10 cellular contexts compared by ENCODE assay signal in the genomic region with DNA sequence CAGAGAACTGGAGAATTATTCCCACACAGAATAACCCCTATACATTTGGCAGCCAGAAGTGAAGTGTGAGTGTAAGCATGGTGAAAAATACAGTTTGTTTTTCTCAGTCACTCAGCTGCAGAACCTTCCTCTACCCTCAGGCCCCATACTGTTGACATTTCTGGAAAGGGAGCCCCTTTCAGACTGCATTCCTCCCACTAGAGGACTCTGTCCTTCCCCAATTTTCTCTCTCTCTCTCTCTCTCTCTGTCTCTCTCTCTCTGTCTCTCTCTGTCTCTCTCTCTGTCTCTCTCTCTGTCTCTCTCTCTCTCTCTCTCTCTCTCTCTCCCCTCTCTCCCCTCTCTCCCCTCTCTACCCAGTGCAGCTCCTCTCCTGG.
DNase-seq lines count a peak whose midpoint lies in the region; ATAC-seq and TF ChIP-seq lines count a peak whose summit lies in the region.
"Had no signal": no experiment of that assay in that cellular context is flagged by ENCODE, and none has a peak within 500 bp of the region (broad histone marks: within the 10 kb centered on the region; RNA-seq: fewer than 3 reads in every experiment).

No MANE protein-coding gene starts in this region.

- no peaks in the 10 kb centered on the region for H3K9me3 Mint-ChIP-seq in activated B cell treated with CpG ODN at 0.5 μM for 24 hours

- H3K27ac ChIP-seq in 22Rv1 = no peak overlapping the region

- H3K4me1 Mint-ChIP-seq in activated B cell treated with CpG ODN at 0.5 μM for 24 hours = peaks cover 65% of the 10 kb centered on the region

- no peaks in the 10 kb centered on the region for H3K27me3 Mint-ChIP-seq in activated B cell treated with CpG ODN at 0.5 μM for 24 hours

- ATAC-seq in activated B cell treated with CpG ODN at 0.5 μM for 24 hours (ENCODE audit: low read depth) = no peak

- H3K27ac Mint-ChIP-seq in activated B cell treated with CpG ODN at 0.5 μM for 24 hours = peak overlapping the region; percentile 87

- CTCF ChIA-PET in activated B cell treated with CpG ODN at 0.5 μM for 24 hours (lab: Charles Lee) = interaction anchor here (1.0 to 1.5 kb wide), 2 partner anchors 26 to 74 kb away, joined by 5 to 6 read pairs; no protein-coding TSS in a partner anchor

- peaks cover 32% of the 10 kb centered on the region for H3K36me3 Mint-ChIP-seq in activated B cell treated with CpG ODN at 0.5 μM for 24 hours (ENCODE audit: low read depth)

- H3K4me3 Mint-ChIP-seq in activated B cell treated with CpG ODN at 0.5 μM for 24 hours = peak overlapping the region; percentile 67

- peak; percentile 52 for TF ChIP-seq CTCF in 22Rv1 (IDR thresholded peaks at IDR 0.05)
- no peak for TF ChIP-seq CTCF in activated B cell treated with CpG ODN at 0.5 μM for 24 hours (IDR thresholded peaks at IDR 0.05)

- POLR2A ChIA-PET in activated B cell treated with CpG ODN at 0.5 μM for 24 hours (lab: Charles Lee) = interaction anchor here (0.7 to 2.4 kb wide), 5 partner anchors 16 to 140 kb away, joined by 3 to 12 read pairs (median 4); partner anchors contain the start of gene IL6

- intact Hi-C loops in activated B cell treated with CpG ODN at 0.5 μM for 24 hours (cut with micrococcal nuclease) = loop anchor here (1.0 to 2.0 kb wide), 5 partner anchors 8 to 140 kb away; no protein-coding TSS in a partner anchor

- DNase-seq in H4 (ENCODE audit: low spot score) = peak; percentile 77
- no peak for DNase-seq in activated B cell treated with CpG ODN at 0.5 μM for 24 hours
- peak; percentile 76 for DNase-seq in iPS DF 4.7 (ENCODE audit: extremely low read depth, low spot score)
- no peak for DNase-seq in medulla oblongata (ENCODE audit: extremely low spot score)
- no peak for DNase-seq in ecto neural progenitor cell (ENCODE audit: low spot score)
- no peak for DNase-seq in GDM1 (lab: John Stamatoyannopoulos, UW)
- DNase-seq in HK-2 (ENCODE audit: unreplicated experiment) = no peak
- DNase-seq: activated effector memory CD4-positive, alpha-beta T cell treated with Interleukin-2 at 50 U/mL for 16 hours; NCI-H524 treated with DMSO at 0.1 percent for 48 hours had no signal

Comparison
In these comparisons a context has a peak if more than half of its experiments do, and no peak if none do; other contexts are left out.
1. DNase-seq: peak in H4 (single experiment) and iPS DF 4.7 (single experiment); none in activated B cell treated with CpG ODN at 0.5 μM for 24 hours (single experiment), medulla oblongata (single experiment), ecto neural progenitor cell (single experiment), GDM1 (single experiment) and HK-2 (single experiment).